Comparison of ENCODE assay signal across 8 cellular contexts in the genomic region with DNA sequence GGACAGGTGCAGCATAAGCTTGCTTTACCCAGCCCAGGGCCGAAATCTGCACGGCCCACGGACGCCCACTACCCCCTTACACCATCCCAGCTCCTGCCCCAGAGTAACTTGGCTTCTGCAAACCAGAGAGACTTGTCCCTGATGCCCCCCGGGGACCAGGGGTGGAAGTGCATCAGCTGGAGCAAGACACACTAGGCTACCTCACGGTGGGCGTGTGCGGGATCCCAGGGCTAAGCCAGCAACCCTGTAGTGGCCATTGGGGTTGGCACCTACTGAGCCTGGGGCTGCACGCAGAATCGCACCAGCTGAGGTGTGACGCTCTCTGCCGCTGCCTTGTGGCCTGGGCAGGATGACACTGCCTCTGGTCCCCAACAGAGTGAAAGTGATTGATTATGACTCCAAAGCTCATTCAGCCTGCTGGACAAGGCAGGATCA. TPM values are rescaled to one million over a fixed set of nuclear protein-coding genes. Genes with fewer than 3 reads are reported as not detected.
DNase-seq lines count a peak whose midpoint lies in the region; ATAC-seq and TF ChIP-seq lines count a peak whose summit lies in the region.

No MANE protein-coding gene starts in this region.

- H3K27me3 ChIP-seq in WERI-Rb-1 (ENCODE audit: insufficient read depth, low read depth, severe bottlenecking), result no peaks in the 10 kb centered on the region
- H3K27me3 ChIP-seq in esophagus muscularis mucosa, result no peaks in the 10 kb centered on the region

- TF ChIP-seq EP300 in esophagus muscularis mucosa (IDR thresholded peaks at IDR 0.05), result no peak

- H3K9me3 ChIP-seq in HEK293 (ENCODE audit: control insufficient read depth, insufficient read depth, low read depth, low read length), result no peaks in the 10 kb centered on the region
- H3K9me3 ChIP-seq in WERI-Rb-1 (ENCODE audit: severe bottlenecking), result no peaks in the 10 kb centered on the region
- no peaks in the 10 kb centered on the region for H3K9me3 ChIP-seq in esophagus muscularis mucosa

- H3K27ac ChIP-seq in HEK293 (ENCODE audit: extremely low read depth, low read depth, low read length) (no peak overlapping the region), WERI-Rb-1 (peak overlapping the region; percentile 23), esophagus muscularis mucosa (replicated peaks in 1 of 4) (no peak overlapping the region)

- ATAC-seq in HG03439 (IDR thresholded peaks at IDR 0.05; ENCODE audit: unreplicated experiment), result no peak

- DNase-seq in AG09319 (ENCODE audit: extremely low read depth, low read depth) (no peak), WERI-Rb-1 (peak; percentile 89), fibroblast of pulmonary artery (ENCODE audit: low read depth) (no peak), cerebellar cortex (ENCODE audit: low spot score) (no peak), esophagus muscularis mucosa (ENCODE audit: extremely low spot score) (no peak)
- peak; percentile 55 to 57 for DNase-seq in stimulated activated CD4-positive, alpha-beta T cell treated with anti-CD3 and anti-CD28 coated beads, Interleukin-2, amount 100 ng/mL, for 24 hours

- POLR2A ChIA-PET in HEK293 (lab: Yijun Ruan, JAX), result interaction anchor here (0.5 to 1.2 kb wide), 2 partner anchors 22 to 160 kb away, joined by 4 to 8 read pairs; no protein-coding TSS in a partner anchor

- H3K4me3 ChIP-seq in HEK293 (ENCODE audit: low read depth, low read length), result no peak overlapping the region
- no peak overlapping the region for H3K4me3 ChIP-seq in WERI-Rb-1 (ENCODE audit: low read depth, low read length)
- no peak overlapping the region for H3K4me3 ChIP-seq in fibroblast of pulmonary artery (replicated peaks; ENCODE audit: low read depth, low read length)
- no peak overlapping the region for H3K4me3 ChIP-seq in esophagus muscularis mucosa

- no peak for TF ChIP-seq POLR2A in esophagus muscularis mucosa (IDR thresholded peaks at IDR 0.05; ENCODE audit: low read depth)

- intact Hi-C loops in esophagus muscularis mucosa (cut with DNase I), result no loop called here

- H3K36me3 ChIP-seq in HEK293 (ENCODE audit: control insufficient read depth in 2 of 2, insufficient read depth in 1 of 2, low read length in 2 of 2) (no peaks in the 10 kb centered on the region), WERI-Rb-1 (peaks cover 8% of the 10 kb centered on the region), esophagus muscularis mucosa (peaks cover 0 to 4% (median 0%) of the 10 kb centered on the region in 4 donors)

- WGBS in esophagus muscularis mucosa, result 40% methylated on average over 1 of the region's 12 CpGs

- CTCF ChIA-PET in HEK293 (lab: Yijun Ruan, JAX), result interaction anchor here (0.6 to 2.0 kb wide), 8 partner anchors 16 to 213 kb away, joined by 3 to 5 read pairs (median 3); no protein-coding TSS in a partner anchor

- H3K4me1 ChIP-seq in HEK293 (ENCODE audit: control insufficient read depth, insufficient read depth, low read length), result 0 out of 2 replicates have a peak, but pooled peaks cover 3% of the 10 kb centered on the region
- H3K4me1 ChIP-seq in esophagus muscularis mucosa, result peaks cover 11 to 32% (median 24%) of the 10 kb centered on the region in 4 donors

- TF ChIP-seq CTCF in AG09319 (IDR thresholded peaks at IDR 0.05; ENCODE audit: low read depth, low read length), result peak; percentile 6
- TF ChIP-seq CTCF in HEK293 (tag by site-specific recombination; IDR thresholded peaks at IDR 0.05), result 0 out of 2 replicates have a peak, but pooled peaks have one; percentile 17
- peak; percentile 88 for TF ChIP-seq CTCF in WERI-Rb-1 (IDR thresholded peaks at IDR 0.05; ENCODE audit: low read depth, low read length)
- peak; percentile 18 for TF ChIP-seq CTCF in fibroblast of pulmonary artery (IDR thresholded peaks at IDR 0.05; ENCODE audit: low read length, missing control alignments)
- peak in 1 of 3 experiments; percentile 12 for TF ChIP-seq CTCF in esophagus muscularis mucosa (IDR thresholded peaks at IDR 0.05)

TF ChIP-seq in HEK293, 187 proteins besides CTCF, POLR2A, EP300 and RAD21 (continues in another document):
- TF ChIP-seq TCF7L2 (IDR thresholded peaks at IDR 0.05; ENCODE audit: borderline replicate concordance, low read depth, low read length) (no peak), ZNF274 (IDR thresholded peaks at IDR 0.05; ENCODE audit: low read length) (no peak), ZNF274 (tag by site-specific recombination; IDR thresholded peaks at IDR 0.05; ENCODE audit: borderline replicate concordance) (no peak), ZNF571 (tag by site-specific recombination; IDR thresholded peaks at IDR 0.05) (no peak), ZFP69B (tag by site-specific recombination; IDR thresholded peaks at IDR 0.05) (no peak), ZNF112 (tag by site-specific recombination; IDR thresholded peaks at IDR 0.05) (no peak), KLF7 (tag by site-specific recombination; IDR thresholded peaks at IDR 0.05; ENCODE audit: borderline replicate concordance) (no peak), ZNF132 (tag by site-specific recombination; IDR thresholded peaks at IDR 0.05; ENCODE audit: borderline replicate concordance) (no peak), GLIS2 (tag by site-specific recombination; IDR thresholded peaks at IDR 0.05) (no peak), ZIC2 (tag by site-specific recombination; IDR thresholded peaks at IDR 0.05) (peak; percentile 64), ZNF324 (tag by site-specific recombination; IDR thresholded peaks at IDR 0.05) (no peak), ZNF140 (tag by site-specific recombination; IDR thresholded peaks at IDR 0.05) (no peak), EGR2 (tag by site-specific recombination; IDR thresholded peaks at IDR 0.05; ENCODE audit: low read depth) (peak; percentile 69), ZNF791 (tag by site-specific recombination; IDR thresholded peaks at IDR 0.05) (no peak), OSR2 (tag by site-specific recombination; IDR thresholded peaks at IDR 0.05) (no peak), ZNF626 (tag by site-specific recombination; IDR thresholded peaks at IDR 0.05) (no peak), ZNF558 (tag by site-specific recombination; IDR thresholded peaks at IDR 0.05) (no peak), ZFHX2 (tag by site-specific recombination; conservative IDR thresholded peaks at IDR 0.05) (peak; percentile 59), ZNF521 (tag by site-specific recombination; IDR thresholded peaks at IDR 0.05) (no peak)
- TF ChIP-seq, protein P1, sequence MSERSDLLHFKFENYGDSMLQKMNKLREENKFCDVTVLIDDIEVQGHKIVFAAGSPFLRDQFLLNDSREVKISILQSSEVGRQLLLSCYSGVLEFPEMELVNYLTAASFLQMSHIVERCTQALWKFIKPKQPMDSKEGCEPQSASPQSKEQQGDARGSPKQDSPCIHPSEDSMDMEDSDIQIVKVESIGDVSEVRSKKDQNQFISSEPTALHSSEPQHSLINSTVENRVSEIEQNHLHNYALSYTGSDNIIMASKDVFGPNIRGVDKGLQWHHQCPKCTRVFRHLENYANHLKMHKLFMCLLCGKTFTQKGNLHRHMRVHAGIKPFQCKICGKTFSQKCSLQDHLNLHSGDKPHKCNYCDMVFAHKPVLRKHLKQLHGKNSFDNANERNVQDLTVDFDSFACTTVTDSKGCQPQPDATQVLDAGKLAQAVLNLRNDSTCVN (tag by site-specific recombination; optimal IDR thresholded peaks at IDR 0.05), result no peak
- TF ChIP-seq, protein P2, sequence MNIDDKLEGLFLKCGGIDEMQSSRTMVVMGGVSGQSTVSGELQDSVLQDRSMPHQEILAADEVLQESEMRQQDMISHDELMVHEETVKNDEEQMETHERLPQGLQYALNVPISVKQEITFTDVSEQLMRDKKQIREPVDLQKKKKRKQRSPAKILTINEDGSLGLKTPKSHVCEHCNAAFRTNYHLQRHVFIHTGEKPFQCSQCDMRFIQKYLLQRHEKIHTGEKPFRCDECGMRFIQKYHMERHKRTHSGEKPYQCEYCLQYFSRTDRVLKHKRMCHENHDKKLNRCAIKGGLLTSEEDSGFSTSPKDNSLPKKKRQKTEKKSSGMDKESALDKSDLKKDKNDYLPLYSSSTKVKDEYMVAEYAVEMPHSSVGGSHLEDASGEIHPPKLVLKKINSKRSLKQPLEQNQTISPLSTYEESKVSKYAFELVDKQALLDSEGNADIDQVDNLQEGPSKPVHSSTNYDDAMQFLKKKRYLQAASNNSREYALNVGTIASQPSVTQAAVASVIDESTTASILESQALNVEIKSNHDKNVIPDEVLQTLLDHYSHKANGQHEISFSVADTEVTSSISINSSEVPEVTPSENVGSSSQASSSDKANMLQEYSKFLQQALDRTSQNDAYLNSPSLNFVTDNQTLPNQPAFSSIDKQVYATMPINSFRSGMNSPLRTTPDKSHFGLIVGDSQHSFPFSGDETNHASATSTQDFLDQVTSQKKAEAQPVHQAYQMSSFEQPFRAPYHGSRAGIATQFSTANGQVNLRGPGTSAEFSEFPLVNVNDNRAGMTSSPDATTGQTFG (tag by site-specific recombination; IDR thresholded peaks at IDR 0.05; ENCODE audit: borderline replicate concordance), result no peak
- TF ChIP-seq, protein P3, sequence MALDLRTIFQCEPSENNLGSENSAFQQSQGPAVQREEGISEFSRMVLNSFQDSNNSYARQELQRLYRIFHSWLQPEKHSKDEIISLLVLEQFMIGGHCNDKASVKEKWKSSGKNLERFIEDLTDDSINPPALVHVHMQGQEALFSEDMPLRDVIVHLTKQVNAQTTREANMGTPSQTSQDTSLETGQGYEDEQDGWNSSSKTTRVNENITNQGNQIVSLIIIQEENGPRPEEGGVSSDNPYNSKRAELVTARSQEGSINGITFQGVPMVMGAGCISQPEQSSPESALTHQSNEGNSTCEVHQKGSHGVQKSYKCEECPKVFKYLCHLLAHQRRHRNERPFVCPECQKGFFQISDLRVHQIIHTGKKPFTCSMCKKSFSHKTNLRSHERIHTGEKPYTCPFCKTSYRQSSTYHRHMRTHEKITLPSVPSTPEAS (tag by site-specific recombination; IDR thresholded peaks at IDR 0.05), result no peak
- TF ChIP-seq, protein P4, sequence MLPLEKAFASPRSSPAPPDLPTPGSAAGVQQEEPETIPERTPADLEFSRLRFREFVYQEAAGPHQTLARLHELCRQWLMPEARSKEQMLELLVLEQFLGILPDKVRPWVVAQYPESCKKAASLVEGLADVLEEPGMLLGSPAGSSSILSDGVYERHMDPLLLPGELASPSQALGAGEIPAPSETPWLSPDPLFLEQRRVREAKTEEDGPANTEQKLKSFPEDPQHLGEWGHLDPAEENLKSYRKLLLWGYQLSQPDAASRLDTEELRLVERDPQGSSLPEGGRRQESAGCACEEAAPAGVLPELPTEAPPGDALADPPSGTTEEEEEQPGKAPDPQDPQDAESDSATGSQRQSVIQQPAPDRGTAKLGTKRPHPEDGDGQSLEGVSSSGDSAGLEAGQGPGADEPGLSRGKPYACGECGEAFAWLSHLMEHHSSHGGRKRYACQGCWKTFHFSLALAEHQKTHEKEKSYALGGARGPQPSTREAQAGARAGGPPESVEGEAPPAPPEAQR (tag by site-specific recombination; IDR thresholded peaks at IDR 0.05), result no peak

RNA-seq across cellular contexts. Expression of a gene that starts 6.1 kb away (rescaled TPM):
- 10 to 100 TPM in 3 of 4 donors, 1 to 10 TPM in 1; 8.3 to 12.8 (median 11.2) TPM for total RNA-seq in esophagus muscularis mucosa

RNA-seq across cellular contexts. Expression of a gene that starts 21.1 kb away (rescaled TPM):
- 10 to 100 TPM; 27.0 to 34.5 (median 31.7) TPM for total RNA-seq in esophagus muscularis mucosa

RNA-seq across cellular contexts. Expression of a gene that starts 33.2 kb away (rescaled TPM):
- 1,000 to 10,000 TPM in 3 of 4 donors, 100 to 1,000 TPM in 1; 880 to 2,334 (median 1,732) TPM for total RNA-seq in esophagus muscularis mucosa

RNA-seq across cellular contexts. Expression of a gene that starts 33.3 kb away (rescaled TPM):
- total RNA-seq in esophagus muscularis mucosa, result 10 to 100 TPM; 13.6 to 26.2 (median 18.8) TPM

Comparison
In these comparisons a context has a peak if more than half of its experiments do, and no peak if none do; other contexts are left out.
1. DNase-seq: peak in WERI-Rb-1 (single experiment) and stimulated activated CD4-positive, alpha-beta T cell treated with anti-CD3 and anti-CD28 coated beads, Interleukin-2, amount 100 ng/mL, for 24 hours (2 of 2); none in AG09319 (single experiment), fibroblast of pulmonary artery (single experiment), cerebellar cortex (single experiment) and esophagus muscularis mucosa (single experiment).